In the genomic region with DNA sequence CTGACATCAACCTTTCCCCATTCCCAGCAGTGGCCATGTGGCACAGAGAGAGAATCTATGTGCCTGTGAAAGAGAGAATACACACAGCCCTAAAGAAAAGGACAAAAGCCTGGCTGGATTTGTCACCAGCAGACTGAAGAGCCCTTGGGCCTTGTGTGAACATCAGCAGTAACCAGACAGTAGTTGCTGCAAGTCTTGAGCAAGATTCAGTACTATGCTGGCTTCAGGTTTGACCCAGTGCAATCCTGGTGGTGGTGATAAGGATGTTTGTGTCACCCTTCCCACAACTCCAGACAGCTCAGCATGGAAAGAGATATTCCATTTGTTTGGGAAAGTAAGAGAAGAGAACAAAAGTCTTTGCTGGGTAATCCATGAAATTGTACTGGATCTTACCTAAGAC, we compare ENCODE assay signal across 10 cellular contexts. TPM values are rescaled to one million over a fixed set of nuclear protein-coding genes. Genes with fewer than 3 reads are reported as not detected.
"Had no signal": no experiment of that assay in that cellular context is flagged by ENCODE, and none has a peak within 500 bp of the region (broad histone marks: within the 10 kb centered on the region; RNA-seq: fewer than 3 reads in every experiment).

No MANE protein-coding gene starts in this region.

- H2AFZ ChIP-seq: GM23248, GM23338 had no signal

- H3K9me3 ChIP-seq: HAP-1 had no signal

- H3K36me3 ChIP-seq: HAP-1 had no signal

- H3K4me3 ChIP-seq: GM23248, GM23338, HAP-1 had no signal

- H3K27ac ChIP-seq: GM23248 had no signal

- ATAC-seq: GM23338, HCT116 had no signal

- DNase-seq: GM23248, GOT3, H7, H9, HCEC 1CT, HFFc6 had no signal

- H3K4me1 ChIP-seq: HAP-1 had no signal

- H3K9ac ChIP-seq: GM23248 had no signal

- H3K4me2 ChIP-seq: GM23338 had no signal

RNA-seq across cellular contexts. Expression of gene GBP6, which starts 28.4 kb away (rescaled TPM):
- total RNA-seq: GM23248, GM23338, H1, H7, H9, HFFc6 had no signal
- polyA plus RNA-seq: GM23248, GM23338, H1 had no signal
